In the genomic region with DNA sequence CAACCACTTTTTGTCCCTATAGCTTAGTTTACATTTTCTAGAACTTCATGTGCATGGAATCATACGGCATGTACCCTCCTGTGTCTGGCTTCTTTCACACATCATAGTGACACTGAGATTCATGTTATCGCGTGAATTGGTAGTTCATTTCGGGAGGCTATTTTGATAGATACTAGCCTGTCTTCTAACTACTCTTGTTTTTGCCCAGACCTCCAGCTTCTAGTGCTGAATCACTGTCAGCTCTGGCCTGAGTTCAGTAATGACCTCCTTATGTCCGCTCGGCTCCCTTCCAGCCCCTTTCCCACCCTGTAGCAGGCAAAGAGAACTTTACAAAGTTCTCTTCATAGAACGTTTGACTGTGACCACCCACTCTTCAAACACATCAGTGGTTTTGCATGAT, we compare ENCODE assay signal across 18 cellular contexts. TPM values are rescaled to one million over a fixed set of nuclear protein-coding genes. Genes with fewer than 3 reads are reported as not detected.
A peak's percentile ranks its signal among the peaks of the same experiment; 100 is the strongest.
DNase-seq lines count a peak whose midpoint lies in the region; ATAC-seq, FAIRE-seq and TF ChIP-seq lines count a peak whose summit lies in the region.
"Had no signal": no experiment of that assay in that cellular context is flagged by ENCODE, and none has a peak within 500 bp of the region (broad histone marks: within the 10 kb centered on the region; RNA-seq: fewer than 3 reads in every experiment).

No MANE protein-coding gene starts in this region.

- H3K36me3 ChIP-seq in Karpas-422 (ENCODE audit: insufficient read depth, low read length) (peaks cover 22% of the 10 kb centered on the region), HepG2 (replicated peaks in 1 of 2; ENCODE audit: control insufficient read depth in 1 of 2, insufficient read depth in 2 of 2, low read length in 2 of 2) (peaks cover 4 to 30% of the 10 kb centered on the region in 2 experiments; a peak in 3 of 5 replicates), PC-3 (ENCODE audit: low read depth, low read length) (peaks cover 28% of the 10 kb centered on the region)

- DNase-seq in GM04503 (ENCODE audit: low read depth) = peak; percentile 34
- no peak for DNase-seq in Karpas-422
- peak; percentile 45 to 77 for DNase-seq in foreskin fibroblast
- no peak for DNase-seq in HepG2 (ENCODE audit: low spot score)
- DNase-seq in PC-3 = no peak
- no peak for DNase-seq in cortex of kidney (lab: John Stamatoyannopoulos, UW)
- DNase-seq in NCI-H82 (lab: John Stamatoyannopoulos, UW) = no peak
- DNase-seq: activated CD4-positive, alpha-beta T cell treated with anti-CD3 and anti-CD28 coated beads for 4 hours; effector memory CD4-positive, alpha-beta T cell; GF-D8; NCI-H748 treated with DMSO at 0.1 percent for 48 hours; stimulated activated CD4-positive, alpha-beta T cell treated with anti-CD3 and anti-CD28 coated beads, Interleukin-4, amount 100 ng/mL, for 1 hour; stimulated activated naive CD8-positive, alpha-beta T cell treated with anti-CD3 and anti-CD28 coated beads, Interleukin-15, amount 100 ng/mL, for 72 hours had no signal

- no peak for TF ChIP-seq RAD21 in HepG2 (CRISPR knock-in tag; IDR thresholded peaks at IDR 0.05)

- ATAC-seq in GM21447 (IDR thresholded peaks at IDR 0.05; ENCODE audit: unreplicated experiment) (peak; percentile 0), HepG2 (no peak), PC-3 (no peak)
- ATAC-seq: HCT116; stimulated activated naive CD8-positive, alpha-beta T cell treated with anti-CD3 and anti-CD28 coated beads, Interleukin-15, amount 100 ng/mL, for 72 hours had no signal

- peak overlapping the region; percentile 65 for H3K4me2 ChIP-seq in Karpas-422 (ENCODE audit: low read depth, low read length, poor library complexity, severe bottlenecking)
- no peak overlapping the region for H3K4me2 ChIP-seq in HepG2 (ENCODE audit: low read depth, low read length)
- H3K4me2 ChIP-seq in PC-3 (ENCODE audit: low read length) = no peak overlapping the region

- BruUV-seq in HepG2 (replicated peaks; lab: Mats Ljungman, UMichigan) (no TSS peak), PC-3 (replicated peaks; lab: Mats Ljungman, UMichigan) (no TSS peak)

- peak overlapping the region; percentile 96 for H3K27ac ChIP-seq in Karpas-422 (ENCODE audit: low read length)
- H3K27ac ChIP-seq in HepG2 (ENCODE audit: extremely low read length, insufficient read depth, low read length) = no peak overlapping the region
- no peak overlapping the region for H3K27ac ChIP-seq in PC-3 (ENCODE audit: low read length)

- in situ Hi-C loops in HepG2 (cut with HindIII; ENCODE audit: extremely low pct_ligation_motif_present, low pct_unique_long_range_greater_than_20kb) = no loop called here

- TF ChIP-seq POLR2A in HepG2 (IDR thresholded peaks at IDR 0.05; ENCODE audit: insufficient read depth in 1 of 2, low read depth in 2 of 2, low read length in 2 of 2) = no peak

- H3F3A ChIP-seq in PC-3 (ENCODE audit: low read length, unreplicated experiment) = no peaks in the 10 kb centered on the region

- H3K4me1 ChIP-seq in Karpas-422 (ENCODE audit: low read length) = peaks cover 39% of the 10 kb centered on the region
- H3K4me1 ChIP-seq in HepG2 (ENCODE audit: insufficient read depth, low read length) = peaks cover 15% of the 10 kb centered on the region
- no peaks in the 10 kb centered on the region for H3K4me1 ChIP-seq in PC-3 (ENCODE audit: insufficient read depth, low read length)

- H3K9me3 ChIP-seq in Karpas-422 (ENCODE audit: low read length) = no peaks in the 10 kb centered on the region
- no peaks in the 10 kb centered on the region for H3K9me3 ChIP-seq in HepG2 (ENCODE audit: low read length)
- H3K9me3 ChIP-seq in PC-3 (ENCODE audit: low read length) = no peaks in the 10 kb centered on the region

- intact Hi-C loops in HepG2 (cut with micrococcal nuclease; ENCODE audit: unreplicated experiment) = no loop called here
- intact Hi-C loops in PC-3 (cut with micrococcal nuclease) = no loop called here

- H2AFZ ChIP-seq in Karpas-422 (ENCODE audit: low read length) (no peak overlapping the region), HepG2 (ENCODE audit: low read length) (no peak overlapping the region), PC-3 (ENCODE audit: low read length) (no peak overlapping the region)

- WGBS in HepG2 (ENCODE audit: low lambda C conversion rate) = 96% methylated on average over 7 of the region's 7 CpGs

- H3K9ac ChIP-seq in Karpas-422 (ENCODE audit: low read length) (peak overlapping the region; percentile 68), HepG2 (ENCODE audit: insufficient read depth, low read depth, low read length) (no peak overlapping the region), PC-3 (ENCODE audit: low read length) (no peak overlapping the region)

- H3K27me3 ChIP-seq in Karpas-422 (ENCODE audit: low read length) (no peaks in the 10 kb centered on the region), HepG2 (ENCODE audit: control insufficient read depth in 1 of 2, insufficient read depth in 2 of 2, low read length in 2 of 2) (no peaks in the 10 kb centered on the region), PC-3 (ENCODE audit: low read length) (no peaks in the 10 kb centered on the region)

- CTCF ChIA-PET in HepG2 (lab: Yijun Ruan, JAX; ENCODE audit: low intra/inter-chr PET ratio, low total read pairs) = no interaction called here
- CTCF ChIA-PET in PC-3 (lab: Charles Lee) = no interaction called here

- POLR2A ChIA-PET in HepG2 (lab: Yijun Ruan, JAX) (no interaction called here), PC-3 (lab: Charles Lee; ENCODE audit: unreplicated experiment) (no interaction called here)

- H3K9me2 ChIP-seq in Karpas-422 (replicated peaks; ENCODE audit: insufficient read depth, low read length) = no peaks in the 10 kb centered on the region
- no peaks in the 10 kb centered on the region for H3K9me2 ChIP-seq in PC-3 (replicated peaks; ENCODE audit: low read length)

- H3K4me3 ChIP-seq in Karpas-422 (ENCODE audit: low read length) (peak overlapping the region; percentile 39; the same call in 1 of the 2 replicates), foreskin fibroblast (ENCODE audit: low read depth in 1 of 2, low read length in 2 of 2) (no peak overlapping the region), HepG2 (replicated peaks in 1 of 3; ENCODE audit: insufficient read depth in 1 of 3, low read depth in 2 of 3, low read length in 3 of 3) (no peak overlapping the region), PC-3 (ENCODE audit: low read length) (no peak overlapping the region)
- H3K4me3 ChIP-seq: K562 had no signal

- H3K79me2 ChIP-seq in Karpas-422 (ENCODE audit: low read length) = peaks cover 35% of the 10 kb centered on the region
- H3K79me2 ChIP-seq in HepG2 (ENCODE audit: insufficient read depth, low read length) = no peaks in the 10 kb centered on the region
- peaks cover 12% of the 10 kb centered on the region; the same call in 1 of the 2 replicates for H3K79me2 ChIP-seq in PC-3 (ENCODE audit: low read length)

- TF ChIP-seq EP300 in HepG2 (IDR thresholded peaks at IDR 0.05; ENCODE audit: low read depth in 2 of 2, low read length in 2 of 2) (no peak), HepG2 (CRISPR knock-in tag; IDR thresholded peaks at IDR 0.05; ENCODE audit: borderline replicate concordance) (no peak)

- no peak for FAIRE-seq in HepG2 (lab: Jason Lieb, UNC)
- FAIRE-seq: K562, keratinocyte had no signal

- H4K20me1 ChIP-seq in Karpas-422 (ENCODE audit: insufficient read depth, low read depth, low read length) (no peaks in the 10 kb centered on the region), HepG2 (ENCODE audit: insufficient read depth, low read length) (no peaks in the 10 kb centered on the region), PC-3 (ENCODE audit: low read length) (no peaks in the 10 kb centered on the region)

- TF ChIP-seq CTCF in foreskin fibroblast (IDR thresholded peaks at IDR 0.05; ENCODE audit: low read depth, low read length) = no peak
- no peak for TF ChIP-seq CTCF in HepG2 (CRISPR knock-in tag; IDR thresholded peaks at IDR 0.05)
- TF ChIP-seq CTCF in PC-3 (conservative IDR thresholded peaks at IDR 0.05; ENCODE audit: low read depth, low read length) = no peak

RNA-seq across cellular contexts. Expression of a gene that starts 14.1 kb away (rescaled TPM):
- total RNA-seq in Karpas-422 (2014; rRNA removed; shearing (Covaris generic); ENCODE audit: low replicate concordance) = 18.2 and 30.8 TPM in 2 replicates
- total RNA-seq in HepG2 (2016; rRNA removed; fragmentation: Illumina TruSeq; extraction: Trizol) (66.2 and 76.9 TPM in 2 replicates), PC-3 (2014; rRNA removed) (95.9 and 103 TPM in 2 replicates)
- 59.0 and 62.0 TPM in 2 replicates for total RNA-seq in HepG2 (2016; cell fraction: cytosol; rRNA removed; fragmentation: Illumina TruSeq; extraction: Trizol; ENCODE audit: low read depth)
- 56.5 and 69.8 TPM in 2 replicates for total RNA-seq in HepG2 (2016; cell fraction: insoluble cytoplasmic fraction; rRNA removed; fragmentation: Illumina TruSeq; extraction: Trizol)
- 143 and 144 TPM in 2 replicates for total RNA-seq in HepG2 (2016; cell fraction: membrane; rRNA removed; fragmentation: Illumina TruSeq; extraction: Trizol)
- total RNA-seq in HepG2 (2016; cell fraction: nucleus; rRNA removed; fragmentation: Illumina TruSeq; extraction: Trizol) = 31.9 and 37.0 TPM in 2 replicates
- polyA plus RNA-seq in HepG2 (2011; rRNA removed) = 8.7 and 11.9 TPM in 2 replicates
- 8.2 and 15.1 TPM in 2 replicates for polyA plus RNA-seq in HepG2 (2011; cell fraction: cytosol; rRNA removed)
- polyA plus RNA-seq in HepG2 (2011; cell fraction: nucleus; rRNA removed) = 11.9 and 16.1 TPM in 2 replicates
- polyA plus RNA-seq in HepG2 (2012) = 13.6 and 29.5 TPM in 2 replicates
- 102 and 115 TPM in 2 replicates for polyA plus RNA-seq in HepG2 (2016; cell fraction: cytosol; fragmentation: Illumina TruSeq; extraction: Trizol; ENCODE audit: low read depth)
- 97.7 and 135 TPM in 2 replicates for polyA plus RNA-seq in HepG2 (2016; cell fraction: insoluble cytoplasmic fraction; fragmentation: Illumina TruSeq; extraction: Trizol; ENCODE audit: low read depth)
- 207 and 227 TPM in 2 replicates for polyA plus RNA-seq in HepG2 (2016; cell fraction: membrane; fragmentation: Illumina TruSeq; extraction: Trizol; ENCODE audit: low read depth)
- polyA plus RNA-seq in HepG2 (2016; cell fraction: nucleus; fragmentation: Illumina TruSeq; extraction: Trizol; ENCODE audit: insufficient read depth, low read depth) = 95.0 and 101 TPM in 2 replicates
- 22.9 and 110 TPM in 2 replicates for polyA minus RNA-seq in HepG2 (2011; rRNA and poly(A)+ RNA removed; ENCODE audit: low replicate concordance)
- 11.1 and 17.9 TPM in 2 replicates for polyA minus RNA-seq in HepG2 (2011; cell fraction: cytosol; rRNA and poly(A)+ RNA removed)
- 5.3 and 8.1 TPM in 2 replicates for polyA minus RNA-seq in HepG2 (2011; cell fraction: nucleus; rRNA and poly(A)+ RNA removed)

RNA-seq across cellular contexts. Expression of a gene that starts 45.8 kb away (rescaled TPM):
- total RNA-seq in Karpas-422 (2014; rRNA removed; shearing (Covaris generic); ENCODE audit: low replicate concordance) = not detected in 2 replicates
- total RNA-seq in HepG2 (2016; rRNA removed; fragmentation: Illumina TruSeq; extraction: Trizol) = not detected in 2 replicates
- not detected in 2 replicates for total RNA-seq in HepG2 (2016; cell fraction: cytosol; rRNA removed; fragmentation: Illumina TruSeq; extraction: Trizol; ENCODE audit: low read depth)
- not detected in 2 replicates for total RNA-seq in HepG2 (2016; cell fraction: insoluble cytoplasmic fraction; rRNA removed; fragmentation: Illumina TruSeq; extraction: Trizol)
- total RNA-seq in HepG2 (2016; cell fraction: membrane; rRNA removed; fragmentation: Illumina TruSeq; extraction: Trizol) = not detected in 2 replicates
- total RNA-seq in HepG2 (2016; cell fraction: nucleus; rRNA removed; fragmentation: Illumina TruSeq; extraction: Trizol) = not detected in 2 replicates
- not detected in 2 replicates for polyA plus RNA-seq in HepG2 (2011; rRNA removed)
- not detected in 2 replicates for polyA plus RNA-seq in HepG2 (2011; cell fraction: cytosol; rRNA removed)
- polyA plus RNA-seq in HepG2 (2011; cell fraction: nucleus; rRNA removed) = not detected in 2 replicates
- not detected in 2 replicates for polyA plus RNA-seq in HepG2 (2012)
- not detected in 2 replicates for polyA plus RNA-seq in HepG2 (2016; cell fraction: cytosol; fragmentation: Illumina TruSeq; extraction: Trizol; ENCODE audit: low read depth)
- polyA plus RNA-seq in HepG2 (2016; cell fraction: insoluble cytoplasmic fraction; fragmentation: Illumina TruSeq; extraction: Trizol; ENCODE audit: low read depth) = not detected in 2 replicates
- polyA plus RNA-seq in HepG2 (2016; cell fraction: membrane; fragmentation: Illumina TruSeq; extraction: Trizol; ENCODE audit: low read depth) = not detected in 2 replicates
- polyA plus RNA-seq in HepG2 (2016; cell fraction: nucleus; fragmentation: Illumina TruSeq; extraction: Trizol; ENCODE audit: insufficient read depth, low read depth) = not detected in 2 replicates
- polyA minus RNA-seq in HepG2 (2011; rRNA and poly(A)+ RNA removed; ENCODE audit: low replicate concordance) = not detected in 2 replicates
- polyA minus RNA-seq in HepG2 (2011; cell fraction: cytosol; rRNA and poly(A)+ RNA removed) = not detected in 2 replicates
- polyA minus RNA-seq in HepG2 (2011; cell fraction: nucleus; rRNA and poly(A)+ RNA removed) = not detected in 2 replicates
- 0.52 TPM in 1 of 2 replicates, not detected in the other for total RNA-seq in PC-3 (2014; rRNA removed)
- total RNA-seq: glomerular endothelial cell, K562 had no signal
- polyA plus RNA-seq: K562, keratinocyte had no signal

Comparison
In these comparisons a context has a peak if more than half of its experiments do, and no peak if none do; other contexts are left out.
1. DNase-seq: peak in GM04503 (single experiment) and foreskin fibroblast (2 of 2); none in Karpas-422 (single experiment), HepG2 (single experiment), PC-3 (single experiment), cortex of kidney (single experiment) and NCI-H82 (single experiment).